ENCODE assay signal across 1 cellular context in the genomic region with DNA sequence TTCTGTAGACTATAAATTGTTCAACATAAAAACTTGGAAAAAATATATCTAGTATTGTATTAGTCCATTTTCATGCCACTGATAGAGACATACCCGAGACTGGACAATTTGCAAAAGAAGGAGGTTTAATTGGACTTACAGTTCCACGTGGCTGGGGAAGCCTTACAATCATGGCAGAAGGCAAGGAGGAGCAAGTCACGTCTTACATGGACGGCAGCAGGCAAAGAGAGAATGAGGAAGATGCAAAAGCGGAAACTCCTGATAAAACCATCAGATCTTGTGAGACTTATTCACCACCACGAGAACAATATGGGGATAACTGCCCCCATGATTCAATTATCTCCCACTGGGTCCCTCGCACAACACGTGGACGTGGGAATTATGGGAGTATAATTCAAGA.
TF ChIP-seq lines count a peak whose summit lies in the region.

No MANE protein-coding gene starts in this region.

TF ChIP-seq in K562, 482 proteins besides CTCF, POLR2A, EP300 and RAD21:
- peak; percentile 95 for TF ChIP-seq ZNF431 (CRISPR knock-in tag; IDR thresholded peaks at IDR 0.05)
